ENCODE assay signal across 12 cellular contexts in genomic region chr4:142474398-142475087, GRCh38.
DNase-seq lines count a peak whose midpoint lies in the region; ATAC-seq and TF ChIP-seq lines count a peak whose summit lies in the region.
"Had no signal": no experiment of that assay in that cellular context is flagged by ENCODE, and none has a peak within 500 bp of the region (broad histone marks: within the 10 kb centered on the region; RNA-seq: fewer than 3 reads in every experiment).

No MANE protein-coding gene starts in this region.

- no peaks in the 10 kb centered on the region for H3K9me3 Mint-ChIP-seq in nephron progenitor cell

- TF ChIP-seq CTCF in WERI-Rb-1 (IDR thresholded peaks at IDR 0.05; ENCODE audit: low read depth, low read length): no peak
- TF ChIP-seq CTCF in nephron progenitor cell (IDR thresholded peaks at IDR 0.05): no peak

- H3K27me3 ChIP-seq in WERI-Rb-1 (ENCODE audit: insufficient read depth, low read depth, severe bottlenecking): no peaks in the 10 kb centered on the region
- H3K27me3 ChIP-seq: right atrium auricular region, SJSA1 had no signal

- H3K27ac Mint-ChIP-seq in nephron progenitor cell: no peak overlapping the region

- H3K9me3 ChIP-seq in WERI-Rb-1 (ENCODE audit: severe bottlenecking): no peaks in the 10 kb centered on the region
- H3K9me3 ChIP-seq: lower lobe of right lung, right atrium auricular region, SJSA1 had no signal

- peaks cover 4% of the 10 kb centered on the region for H3K4me1 Mint-ChIP-seq in nephron progenitor cell

- DNase-seq in DMS53 (lab: John Stamatoyannopoulos, UW) (peak; percentile 98), NCI-H128 (lab: John Stamatoyannopoulos, UW; ENCODE audit: unreplicated experiment) (peak; percentile 70), WERI-Rb-1 (peak; percentile 53), myocyte (ENCODE audit: low read depth) (peak; percentile 52), DMS79 (lab: John Stamatoyannopoulos, UW) (no peak), nephron progenitor cell (no peak)
- DNase-seq: lower lobe of right lung; stimulated activated CD8-positive, alpha-beta memory T cell treated with anti-CD3 and anti-CD28 coated beads, Interleukin-4, amount 100 ng/mL, for 48 hours had no signal

- no peaks in the 10 kb centered on the region for H3K36me3 Mint-ChIP-seq in nephron progenitor cell (ENCODE audit: low read depth)

- peak overlapping the region; percentile 3; the same call in 1 of the 2 replicates for H3K27ac ChIP-seq in WERI-Rb-1
- H3K27ac ChIP-seq: lower lobe of right lung, right atrium auricular region, SJSA1 had no signal

- H3K4me3 ChIP-seq in WERI-Rb-1 (ENCODE audit: low read depth, low read length): no peak overlapping the region
- H3K4me3 ChIP-seq: lower lobe of right lung, right atrium auricular region, SJSA1 had no signal

- H3K27me3 Mint-ChIP-seq in nephron progenitor cell (ENCODE audit: low read depth, poor library complexity): peaks cover 4% of the 10 kb centered on the region

- no peaks in the 10 kb centered on the region for H3K36me3 ChIP-seq in WERI-Rb-1
- H3K36me3 ChIP-seq: lower lobe of right lung, right atrium auricular region, SJSA1 had no signal

- ATAC-seq in HG03108 (IDR thresholded peaks at IDR 0.05; ENCODE audit: unreplicated experiment) (no peak), GM21367 (IDR thresholded peaks at IDR 0.05; ENCODE audit: unreplicated experiment) (no peak)

- H3K4me3 Mint-ChIP-seq in nephron progenitor cell: no peak overlapping the region

Comparison
In these comparisons a context has a peak if more than half of its experiments do, and no peak if none do; other contexts are left out.
1. DNase-seq: peak in DMS53 (single experiment), NCI-H128 (single experiment), WERI-Rb-1 (single experiment) and myocyte (single experiment); none in DMS79 (single experiment) and nephron progenitor cell (single experiment).